8 cellular contexts compared by ENCODE assay signal in the genomic region with DNA sequence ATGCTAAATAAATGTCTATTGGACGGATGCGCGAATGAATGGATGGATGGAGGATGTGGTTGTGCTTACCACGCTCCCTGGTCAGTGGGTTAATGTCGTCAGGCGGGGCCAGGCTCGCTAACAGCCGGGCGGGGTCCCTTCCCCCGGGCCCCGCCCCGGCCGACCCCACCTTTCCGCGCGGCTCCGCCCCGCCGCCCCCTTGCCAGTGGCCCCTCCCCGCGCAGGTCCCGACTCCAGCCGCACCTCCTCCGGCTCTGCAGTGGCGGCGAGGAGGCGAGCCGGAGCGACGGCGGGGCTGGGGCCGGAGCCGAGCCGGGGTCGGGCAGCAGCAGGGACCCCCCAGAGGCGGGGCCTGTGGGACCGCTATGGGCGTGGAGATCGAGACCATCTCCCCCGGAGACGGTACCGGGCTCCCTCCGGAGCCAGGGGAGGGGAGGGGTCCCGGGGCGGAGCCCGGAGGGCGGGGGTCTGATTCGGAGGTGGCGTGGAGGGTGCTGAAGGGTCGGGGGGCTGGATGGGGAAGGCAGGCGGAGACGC. TPM values are rescaled to one million over a fixed set of nuclear protein-coding genes. Genes with fewer than 3 reads are reported as not detected.
DNase-seq lines count a peak whose midpoint lies in the region; ATAC-seq and TF ChIP-seq lines count a peak whose summit lies in the region.

A gene (plus strand): TSS at position 257 of the 537 bp plus-strand sequence. CDS start 109 bp downstream, at position 366.

- no peak within 1 kb of the TSS for H3K27ac Mint-ChIP-seq in nephron progenitor cell

- H3K27ac ChIP-seq in testis: no peak within 1 kb of the TSS

- peaks cover 3% of the 10 kb centered on the region for H3K27me3 Mint-ChIP-seq in activated T-cell treated with anti-CD3 and anti-CD28 coated beads, Interleukin-2, amount 50 U/mL, for 4 hours (ENCODE audit: low read depth)
- H3K27me3 Mint-ChIP-seq in nephron progenitor cell (ENCODE audit: low read depth, poor library complexity): peaks cover 2% of the 10 kb centered on the region

- H3K4me1 Mint-ChIP-seq in activated T-cell treated with anti-CD3 and anti-CD28 coated beads, Interleukin-2, amount 50 U/mL, for 4 hours (ENCODE audit: low read depth): peaks cover 22% of the 10 kb centered on the region
- H3K4me1 Mint-ChIP-seq in nephron progenitor cell: peaks cover 26% of the 10 kb centered on the region

- no peaks in the 10 kb centered on the region for H3K36me3 Mint-ChIP-seq in activated T-cell treated with anti-CD3 and anti-CD28 coated beads, Interleukin-2, amount 50 U/mL, for 4 hours (ENCODE audit: insufficient read depth)
- H3K36me3 Mint-ChIP-seq in nephron progenitor cell (ENCODE audit: low read depth): no peaks in the 10 kb centered on the region

- TF ChIP-seq POLR2A in testis (IDR thresholded peaks at IDR 0.05): no peak

- peak; percentile 36 to 39 for ATAC-seq in activated T-cell treated with anti-CD3 and anti-CD28 coated beads, Interleukin-2, amount 50 U/mL, for 4 hours
- no peak for ATAC-seq in HG02571 (IDR thresholded peaks at IDR 0.05; ENCODE audit: unreplicated experiment)

- TF ChIP-seq CTCF in fibroblast of mammary gland (conservative IDR thresholded peaks at IDR 0.05; ENCODE audit: control insufficient read depth, insufficient read depth, low read depth, low read length) (no peak), nephron progenitor cell (IDR thresholded peaks at IDR 0.05) (no peak), testis (IDR thresholded peaks at IDR 0.05) (no peak)

- no peak within 1 kb of the TSS for H3K4me3 Mint-ChIP-seq in activated T-cell treated with anti-CD3 and anti-CD28 coated beads, Interleukin-2, amount 50 U/mL, for 4 hours
- no peak within 1 kb of the TSS for H3K4me3 Mint-ChIP-seq in nephron progenitor cell

- no peaks in the 10 kb centered on the region for H3K27me3 ChIP-seq in testis

- H3K4me3 ChIP-seq in fibroblast of mammary gland (ENCODE audit: control insufficient read depth, low read depth, low read length): peak within 1 kb of the TSS; percentile 68
- peak within 1 kb of the TSS; percentile 69 to 73 for H3K4me3 ChIP-seq in testis

- H3K9me3 ChIP-seq in testis: no peaks in the 10 kb centered on the region

- H3K36me3 ChIP-seq in testis (ENCODE audit: low read depth, missing control alignments): no peaks in the 10 kb centered on the region

- WGBS in testis, 2 donors: 0 to 1% methylated on average over 18 to 50 of the region's 52 CpGs

- DNase-seq in NCI-H524 (lab: John Stamatoyannopoulos, UW) (peak; percentile 71 to 78), NCI-H524 treated with DMSO at 0.1 percent for 48 hours (lab: John Stamatoyannopoulos, UW) (no peak), NCI-H526 treated with DMSO at 0.1 percent for 48 hours (lab: John Stamatoyannopoulos, UW) (peak; percentile 25), fibroblast of mammary gland (ENCODE audit: low read depth) (peak; percentile 61), nephron progenitor cell (peak; percentile 86), testis (peak; percentile 51)
- peak; percentile 29 for DNase-seq in activated T-cell treated with anti-CD3 and anti-CD28 coated beads, Interleukin-2, amount 50 U/mL, for 4 hours

- H3K4me1 ChIP-seq in testis: peaks cover 4% of the 10 kb centered on the region

- intact Hi-C loops in testis (cut with DNase I; ENCODE audit: low total_unique reads): no loop called here

- H3K9me3 Mint-ChIP-seq in activated T-cell treated with anti-CD3 and anti-CD28 coated beads, Interleukin-2, amount 50 U/mL, for 4 hours: no peaks in the 10 kb centered on the region
- no peaks in the 10 kb centered on the region for H3K9me3 Mint-ChIP-seq in nephron progenitor cell

RNA-seq across cellular contexts. Expression of the gene that starts here (rescaled TPM):
- total RNA-seq in activated T-cell treated with anti-CD3 and anti-CD28 coated beads, Interleukin-2, amount 50 U/mL, for 4 hours: under 1 TPM; 0.40 to 0.65 (median 0.63) TPM
- 1 to 10 TPM; 2.7 to 3.0 TPM for total RNA-seq in testis
- polyA plus RNA-seq in testis (ENCODE audit: insufficient read depth, low read depth, low replicate concordance): 3.6 TPM

Comparison
In these comparisons a context has a peak if more than half of its experiments do, and no peak if none do; other contexts are left out.
1. Peak in DNase-seq and ATAC-seq in activated T-cell treated with anti-CD3 and anti-CD28 coated beads, Interleukin-2, amount 50 U/mL, for 4 hours; RNA of the gene not detected or under 1 TPM.